In the genomic region with DNA sequence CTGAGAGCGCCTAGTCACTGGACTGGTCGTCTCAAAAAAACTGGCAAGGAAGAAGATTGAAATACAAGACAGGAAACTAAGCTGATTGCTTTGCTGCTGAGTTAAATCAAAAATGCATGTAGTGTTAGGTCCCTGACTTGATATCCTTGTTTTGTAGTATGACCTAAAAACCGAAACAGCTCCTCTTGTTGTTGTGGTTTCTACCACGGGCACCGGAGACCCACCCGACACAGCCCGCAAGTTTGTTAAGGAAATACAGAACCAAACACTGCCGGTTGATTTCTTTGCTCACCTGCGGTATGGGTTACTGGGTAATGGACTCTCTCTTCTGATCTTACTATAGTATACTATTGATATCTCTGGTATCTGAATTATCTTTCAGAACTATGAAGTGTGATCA, we compare ENCODE assay signal across 16 cellular contexts. TPM values are rescaled to one million over a fixed set of nuclear protein-coding genes. Genes with fewer than 3 reads are reported as not detected.
A peak's percentile ranks its signal among the peaks of the same experiment; 100 is the strongest.
DNase-seq lines count a peak whose midpoint lies in the region; ATAC-seq, FAIRE-seq and TF ChIP-seq lines count a peak whose summit lies in the region.
"Had no signal": no experiment of that assay in that cellular context is flagged by ENCODE, and none has a peak within 500 bp of the region (broad histone marks: within the 10 kb centered on the region; RNA-seq: fewer than 3 reads in every experiment).

No MANE protein-coding gene starts in this region.

- H2AFZ ChIP-seq in GM12878 (ENCODE audit: control insufficient read depth, low read depth, low read length) (no peak overlapping the region), neural progenitor cell (replicated peaks) (no peak overlapping the region)
- H2AFZ ChIP-seq: parathyroid adenoma had no signal

- H4K20me1 ChIP-seq in GM12878 (ENCODE audit: control insufficient read depth, insufficient read depth): no peaks in the 10 kb centered on the region
- H4K20me1 ChIP-seq in neural progenitor cell (ENCODE audit: low read depth): peaks cover 25% of the 10 kb centered on the region

- no peaks in the 10 kb centered on the region for H3F3A ChIP-seq in neural progenitor cell (ENCODE audit: low read depth)

- POLR2A ChIA-PET in GM12878 (lab: Charles Lee): no interaction called here

- H3K9me3 ChIP-seq in GM12878 (replicated peaks; ENCODE audit: control insufficient read depth, insufficient read depth, low read length) (no peaks in the 10 kb centered on the region), neural progenitor cell (ENCODE audit: low read depth) (no peaks in the 10 kb centered on the region)
- H3K9me3 ChIP-seq: gastroesophageal sphincter had no signal

- BruUV-seq in GM12878 (replicated peaks; lab: Mats Ljungman, UMichigan): no TSS peak

- ATAC-seq in GM12878: no peak
- ATAC-seq in HG03139 (IDR thresholded peaks at IDR 0.05; ENCODE audit: unreplicated experiment): no peak
- ATAC-seq: gastroesophageal sphincter had no signal

- no peak overlapping the region for H3K27ac ChIP-seq in GM12878 (ENCODE audit: control insufficient read depth, insufficient read depth)
- no peak overlapping the region for H3K27ac ChIP-seq in neural progenitor cell
- H3K27ac ChIP-seq: gastroesophageal sphincter, parathyroid adenoma had no signal

- no peak for TF ChIP-seq POLR2A in GM12878 (IDR thresholded peaks at IDR 0.05; ENCODE audit: low read depth, low read length)

- H3K4me1 ChIP-seq in GM12878 (ENCODE audit: control insufficient read depth, insufficient read depth, low read length): peaks cover 51% of the 10 kb centered on the region
- peaks cover 9% of the 10 kb centered on the region for H3K4me1 ChIP-seq in neural progenitor cell
- H3K4me1 ChIP-seq: parathyroid adenoma had no signal

- H3K9me3 Mint-ChIP-seq in neural progenitor cell: no peaks in the 10 kb centered on the region
- H3K9me3 Mint-ChIP-seq: type B pancreatic cell had no signal

- 3% methylated on average over 9 of the region's 9 CpGs for WGBS in GM12878 (ENCODE audit: insufficient coverage, insufficient replicate concordance, low lambda C conversion rate, missing lambda C conversion rate)

- peak overlapping the region; percentile 47; the same call in 1 of the 2 replicates for H3K4me3 ChIP-seq in GM12878
- H3K4me3 ChIP-seq in neural progenitor cell: no peak overlapping the region
- H3K4me3 ChIP-seq: gastroesophageal sphincter had no signal

- DNase-seq in stimulated activated CD4-positive, alpha-beta T cell treated with anti-CD3 and anti-CD28 coated beads, Interleukin-2, amount 100 ng/mL, for 24 hours: peak; percentile 38 to 44
- no peak for DNase-seq in stimulated activated CD4-positive, alpha-beta T cell treated with anti-CD3 and anti-CD28 coated beads, Interleukin-4, amount 100 ng/mL, for 4 hours
- DNase-seq in T-helper 2 cell: peak in 4 of 5 experiments; percentile 23 to 87 (median 32)
- DNase-seq in GM12878 (ENCODE audit: low read depth, low spot score): no peak
- no peak for DNase-seq in COLO829 (ENCODE audit: low spot score)
- no peak for DNase-seq in GM19238 (ENCODE audit: insufficient read length, low spot score)
- DNase-seq in neural progenitor cell (ENCODE audit: low spot score): no peak
- DNase-seq: NCI-H2107, SHP77, small intestine had no signal

- H3K4me3 Mint-ChIP-seq in neural progenitor cell: no peak overlapping the region
- H3K4me3 Mint-ChIP-seq: type B pancreatic cell had no signal

- SMC1A ChIA-PET in GM12878 (lab: Charles Lee; ENCODE audit: uncharacterized antibody, unreplicated experiment): interaction anchor here (1.3 to 2.2 kb wide), 2 partner anchors 14 to 32 kb away, joined by 3 to 17 read pairs; no protein-coding TSS in a partner anchor

- no peak overlapping the region for H3K9ac ChIP-seq in GM12878 (ENCODE audit: control insufficient read depth, insufficient read depth, low read length)
- H3K9ac ChIP-seq in neural progenitor cell: no peak overlapping the region
- H3K9ac ChIP-seq: parathyroid adenoma had no signal

- TF ChIP-seq EP300 in GM12878 (IDR thresholded peaks at IDR 0.05; ENCODE audit: borderline replicate concordance in 1 of 2, control insufficient read depth in 1 of 2, low read depth in 2 of 2, low read length in 2 of 2): no peak

- H3K4me1 Mint-ChIP-seq in neural progenitor cell: peaks cover 12% of the 10 kb centered on the region

- H3K36me3 ChIP-seq in GM12878 (ENCODE audit: control insufficient read depth in 2 of 2, insufficient read depth in 2 of 2, low read length in 1 of 2): peaks cover 5 to 14% of the 10 kb centered on the region in 2 experiments; a peak in 3 of 4 replicates
- peaks cover 17% of the 10 kb centered on the region for H3K36me3 ChIP-seq in neural progenitor cell

- CTCF ChIA-PET in GM12878 (lab: Yijun Ruan, JAX): interaction anchor here (1.1 to 9.9 kb wide), 2 partner anchors 13 to 14 kb away, joined by 3 to 92 read pairs; no protein-coding TSS in a partner anchor

- H3K27ac Mint-ChIP-seq in neural progenitor cell: no peak overlapping the region
- H3K27ac Mint-ChIP-seq: type B pancreatic cell had no signal

- H3K4me2 ChIP-seq in GM12878 (ENCODE audit: control insufficient read depth, insufficient read depth) (peak overlapping the region; percentile 90), neural progenitor cell (no peak overlapping the region)

- peaks cover 13% of the 10 kb centered on the region for H3K36me3 Mint-ChIP-seq in neural progenitor cell

- RAD21 ChIA-PET in GM12878 (lab: Charles Lee; ENCODE audit: unreplicated experiment): no interaction called here

- in situ Hi-C loops in GM12878 (cut with MboI): no loop called here

- H3K27me3 ChIP-seq in GM12878 (replicated peaks in 1 of 2; ENCODE audit: control insufficient read depth in 2 of 2, insufficient read depth in 2 of 2, low read length in 1 of 2) (no peaks in the 10 kb centered on the region), neural progenitor cell (no peaks in the 10 kb centered on the region)
- H3K27me3 ChIP-seq: gastroesophageal sphincter had no signal

- no peak for TF ChIP-seq CTCF in GM12878 (IDR thresholded peaks at IDR 0.05 in 2 of 3, conservative IDR thresholded peaks at IDR 0.05 in 1 of 3; ENCODE audit: control insufficient read depth in 2 of 3, extremely low read depth in 1 of 3, insufficient read depth in 1 of 3, low read depth in 3 of 3, low read length in 3 of 3)
- no peak for TF ChIP-seq CTCF in neural progenitor cell (IDR thresholded peaks at IDR 0.05)

- no peak for FAIRE-seq in GM12878 (lab: Jason Lieb, UNC)
- FAIRE-seq: G401.6, H54, small intestine had no signal

- H3K79me2 ChIP-seq in GM12878 (ENCODE audit: control insufficient read depth, insufficient read depth, low read length) (peaks cover 62% of the 10 kb centered on the region), neural progenitor cell (ENCODE audit: low read depth) (peaks cover 80% of the 10 kb centered on the region)

- peaks cover 2% of the 10 kb centered on the region for H3K27me3 Mint-ChIP-seq in neural progenitor cell (ENCODE audit: insufficient read depth, low read depth)
- H3K27me3 Mint-ChIP-seq: type B pancreatic cell had no signal

- no peak for TF ChIP-seq RAD21 in GM12878 (IDR thresholded peaks at IDR 0.05; ENCODE audit: insufficient read depth, low read depth, low read length)

- intact Hi-C loops in GM12878 (cut with micrococcal nuclease; ENCODE audit: unreplicated experiment): no loop called here

RNA-seq across cellular contexts. Expression of a gene that starts 4.3 kb away (rescaled TPM):
- 175 and 197 TPM in 2 replicates for total RNA-seq in GM12878 (2013; cell fraction: nucleolus; rRNA removed)
- total RNA-seq in GM12878 (2014; rRNA removed): 32.5 and 46.3 TPM in 2 replicates
- total RNA-seq in GM12878 (2014; rRNA removed; fragmentation: Illumina TruSeq; extraction: Trizol): 34.5 and 36.9 TPM in 2 replicates
- 44.7 and 47.9 TPM in 2 replicates for total RNA-seq in GM12878 (2021)
- polyA plus RNA-seq in GM12878 (2011; ENCODE audit: low read depth): 28.6 TPM
- polyA plus RNA-seq in GM12878 (2011; rRNA removed): 67.1 and 76.9 TPM in 2 replicates
- 46.2 and 59.2 TPM in 2 replicates for polyA plus RNA-seq in GM12878 (2011; cell fraction: cytosol; rRNA removed)
- 120 and 133 TPM in 2 replicates for polyA plus RNA-seq in GM12878 (2011; cell fraction: nucleus; rRNA removed)
- 23.6 and 26.3 TPM in 2 replicates for polyA plus RNA-seq in GM12878 (2012)
- polyA plus RNA-seq in GM12878 (2014; fragmentation: Illumina TruSeq; extraction: Trizol): 55.4 and 70.2 TPM in 2 replicates
- polyA plus RNA-seq in GM12878 (2014; fragmentation: Nextera tagmentation; extraction: Ambion mirVana): 10 to 100 TPM; 13.8 to 18.2 TPM
- 38.3 and 39.7 TPM in 2 replicates for polyA plus RNA-seq in GM12878 (2014; rRNA removed)
- 10 to 100 TPM; 37.8 to 42.2 TPM for polyA plus RNA-seq in GM12878 (2016; fragmentation: Nextera tagmentation; extraction: Ambion mirVana)
- 105 and 123 TPM in 2 replicates for polyA minus RNA-seq in GM12878 (2011; rRNA and poly(A)+ RNA removed)
- 9.8 and 32.2 TPM in 2 replicates for polyA minus RNA-seq in GM12878 (2011; cell fraction: cytosol; rRNA and poly(A)+ RNA removed)
- 118 and 159 TPM in 2 replicates for polyA minus RNA-seq in GM12878 (2011; cell fraction: nucleus; rRNA and poly(A)+ RNA removed)
- 53.5 and 54.5 TPM in 2 replicates for total RNA-seq in neural progenitor cell (ENCODE audit: low replicate concordance)

RNA-seq across cellular contexts. Expression of a gene that starts 4.4 kb away (rescaled TPM):
- total RNA-seq in GM12878 (2013; cell fraction: nucleolus; rRNA removed): 35.2 and 43.6 TPM in 2 replicates
- total RNA-seq in GM12878 (2014; rRNA removed) (14.1 and 19.3 TPM in 2 replicates), GM12878 (2014; rRNA removed; fragmentation: Illumina TruSeq; extraction: Trizol) (24.4 and 25.7 TPM in 2 replicates), GM12878 (2021) (11.9 and 12.1 TPM in 2 replicates), neural progenitor cell (ENCODE audit: low replicate concordance) (25.2 and 32.2 TPM in 2 replicates)
- polyA plus RNA-seq in GM12878 (2011; ENCODE audit: low read depth): 11.1 TPM
- polyA plus RNA-seq in GM12878 (2011; rRNA removed) (19.9 and 32.8 TPM in 2 replicates), GM12878 (2014; fragmentation: Illumina TruSeq; extraction: Trizol) (30.2 and 49.0 TPM in 2 replicates), GM12878 (2014; fragmentation: Nextera tagmentation; extraction: Ambion mirVana) (10 to 100 TPM; 42.6 to 59.6 TPM), GM12878 (2014; rRNA removed) (15.7 and 24.9 TPM in 2 replicates), GM12878 (2016; fragmentation: Nextera tagmentation; extraction: Ambion mirVana) (10 to 100 TPM; 24.3 to 27.7 TPM)
- 8.6 and 8.9 TPM in 2 replicates for polyA plus RNA-seq in GM12878 (2011; cell fraction: cytosol; rRNA removed)
- polyA plus RNA-seq in GM12878 (2011; cell fraction: nucleus; rRNA removed): 23.0 and 26.3 TPM in 2 replicates
- polyA plus RNA-seq in GM12878 (2012): 10.7 and 11.2 TPM in 2 replicates
- 9.1 and 9.4 TPM in 2 replicates for polyA minus RNA-seq in GM12878 (2011; rRNA and poly(A)+ RNA removed)
- 2.3 and 4.8 TPM in 2 replicates for polyA minus RNA-seq in GM12878 (2011; cell fraction: cytosol; rRNA and poly(A)+ RNA removed)
- polyA minus RNA-seq in GM12878 (2011; cell fraction: nucleus; rRNA and poly(A)+ RNA removed): 11.4 and 14.8 TPM in 2 replicates

RNA-seq across cellular contexts. Expression of a gene that starts 22.3 kb away (rescaled TPM):
- total RNA-seq in GM12878 (2013; cell fraction: nucleolus; rRNA removed): not detected in 2 replicates
- total RNA-seq in GM12878 (2014; rRNA removed): not detected in 2 replicates
- not detected in 2 replicates for total RNA-seq in GM12878 (2014; rRNA removed; fragmentation: Illumina TruSeq; extraction: Trizol)
- total RNA-seq in GM12878 (2021): not detected in 2 replicates
- polyA plus RNA-seq in GM12878 (2011; ENCODE audit: low read depth): not detected
- not detected in 2 replicates for polyA plus RNA-seq in GM12878 (2011; rRNA removed)
- polyA plus RNA-seq in GM12878 (2011; cell fraction: cytosol; rRNA removed): not detected in 2 replicates
- not detected in 2 replicates for polyA plus RNA-seq in GM12878 (2011; cell fraction: nucleus; rRNA removed)
- polyA plus RNA-seq in GM12878 (2012): not detected in 2 replicates
- not detected in 2 replicates for polyA plus RNA-seq in GM12878 (2014; fragmentation: Illumina TruSeq; extraction: Trizol)
- not detected for polyA plus RNA-seq in GM12878 (2014; fragmentation: Nextera tagmentation; extraction: Ambion mirVana)
- polyA plus RNA-seq in GM12878 (2014; rRNA removed): not detected in 2 replicates
- not detected for polyA plus RNA-seq in GM12878 (2016; fragmentation: Nextera tagmentation; extraction: Ambion mirVana)
- not detected in 2 replicates for polyA minus RNA-seq in GM12878 (2011; rRNA and poly(A)+ RNA removed)
- polyA minus RNA-seq in GM12878 (2011; cell fraction: cytosol; rRNA and poly(A)+ RNA removed): not detected in 2 replicates
- not detected in 2 replicates for polyA minus RNA-seq in GM12878 (2011; cell fraction: nucleus; rRNA and poly(A)+ RNA removed)
- 0.22 TPM in 1 of 2 replicates, not detected in the other for total RNA-seq in neural progenitor cell (ENCODE audit: low replicate concordance)

Comparison
In these comparisons a context has a peak if more than half of its experiments do, and no peak if none do; other contexts are left out.
1. DNase-seq: peak in stimulated activated CD4-positive, alpha-beta T cell treated with anti-CD3 and anti-CD28 coated beads, Interleukin-2, amount 100 ng/mL, for 24 hours (2 of 2) and T-helper 2 cell (4 of 5); none in stimulated activated CD4-positive, alpha-beta T cell treated with anti-CD3 and anti-CD28 coated beads, Interleukin-4, amount 100 ng/mL, for 4 hours (0 of 2), GM12878 (single experiment), COLO829 (single experiment), GM19238 (single experiment) and neural progenitor cell (single experiment).